Comparison of ENCODE assay signal across 8 cellular contexts in genomic region chr17:77887464-77888241, GRCh38.
DNase-seq lines count a peak whose midpoint lies in the region; ATAC-seq and TF ChIP-seq lines count a peak whose summit lies in the region.

No MANE protein-coding gene starts in this region.

- peak overlapping the region; percentile 73 for H3K4me3 Mint-ChIP-seq in activated CD4-positive, alpha-beta memory T cell treated with anti-CD3 and anti-CD28 coated beads, Interleukin-2, amount 10 ng/mL, durations not matched to agents 7 days and 5 days

- 2% methylated on average over 42 to 44 of the region's 44 CpGs for WGBS in lower leg skin, 2 donors

- H3K27ac Mint-ChIP-seq in activated CD4-positive, alpha-beta memory T cell treated with anti-CD3 and anti-CD28 coated beads, Interleukin-2, amount 10 ng/mL, durations not matched to agents 7 days and 5 days: peak overlapping the region; percentile 13

- peak overlapping the region; percentile 24 for H3K4me3 ChIP-seq in lower leg skin (ENCODE audit: low read depth, poor library complexity, severe bottlenecking)

- POLR2A ChIA-PET in activated CD4-positive, alpha-beta memory T cell treated with anti-CD3 and anti-CD28 coated beads, Interleukin-2, amount 10 ng/mL, durations not matched to agents 7 days and 5 days (lab: Charles Lee): interaction anchor here (0.8 to 3.1 kb wide), 3 partner anchors 9 to 70 kb away, joined by 3 to 17 read pairs (median 3); partner anchors contain the start of gene TNRC6C

- peak in 11 of 14 donors; percentile 24 to 74 (median 51) for DNase-seq in C1 segment of cervical spinal cord (lab: John Stamatoyannopoulos, UW)
- peak; percentile 73 for DNase-seq in NCI-H146 (lab: John Stamatoyannopoulos, UW)
- DNase-seq in activated CD4-positive, alpha-beta memory T cell treated with anti-CD3 and anti-CD28 coated beads, Interleukin-2, amount 10 ng/mL, durations not matched to agents 7 days and 5 days: peak; percentile 63
- DNase-seq in dermis microvascular lymphatic vessel endothelial cell (ENCODE audit: low read depth in 2 of 2): peak; percentile 50 to 85
- DNase-seq in lower leg skin (ENCODE audit: low spot score in 2 of 2): peak; percentile 81 to 97
- DNase-seq in stimulated activated CD4-positive, alpha-beta T cell treated with anti-CD3 and anti-CD28 coated beads, Interleukin-2, amount 100 ng/mL, for 4 hours (ENCODE audit: low read depth): peak; percentile 65
- no peak for DNase-seq in GM10266 (ENCODE audit: extremely low spot score)

- peaks cover 43% of the 10 kb centered on the region for H3K4me1 Mint-ChIP-seq in activated CD4-positive, alpha-beta memory T cell treated with anti-CD3 and anti-CD28 coated beads, Interleukin-2, amount 10 ng/mL, durations not matched to agents 7 days and 5 days

- intact Hi-C loops in lower leg skin (cut with DNase I; ENCODE audit: low total_unique reads): no loop called here

- TF ChIP-seq POLR2A in lower leg skin (IDR thresholded peaks at IDR 0.05): no peak

- H3K36me3 Mint-ChIP-seq in activated CD4-positive, alpha-beta memory T cell treated with anti-CD3 and anti-CD28 coated beads, Interleukin-2, amount 10 ng/mL, durations not matched to agents 7 days and 5 days (ENCODE audit: low read depth): no peaks in the 10 kb centered on the region

- CTCF ChIA-PET in activated CD4-positive, alpha-beta memory T cell treated with anti-CD3 and anti-CD28 coated beads, Interleukin-2, amount 10 ng/mL, durations not matched to agents 7 days and 5 days (lab: Charles Lee): no interaction called here

- TF ChIP-seq CTCF in lower leg skin (IDR thresholded peaks at IDR 0.05) (no peak), GM10266 (IDR thresholded peaks at IDR 0.05; ENCODE audit: control insufficient read depth, insufficient read depth, low read depth, missing control alignments) (no peak)

- H3K9me3 Mint-ChIP-seq in activated CD4-positive, alpha-beta memory T cell treated with anti-CD3 and anti-CD28 coated beads, Interleukin-2, amount 10 ng/mL, durations not matched to agents 7 days and 5 days: no peaks in the 10 kb centered on the region

- ATAC-seq in GM21619 (IDR thresholded peaks at IDR 0.05; ENCODE audit: unreplicated experiment): no peak

- H3K27me3 Mint-ChIP-seq in activated CD4-positive, alpha-beta memory T cell treated with anti-CD3 and anti-CD28 coated beads, Interleukin-2, amount 10 ng/mL, durations not matched to agents 7 days and 5 days: peaks cover 46% of the 10 kb centered on the region
